ENCODE assay signal across 8 cellular contexts in the genomic region with DNA sequence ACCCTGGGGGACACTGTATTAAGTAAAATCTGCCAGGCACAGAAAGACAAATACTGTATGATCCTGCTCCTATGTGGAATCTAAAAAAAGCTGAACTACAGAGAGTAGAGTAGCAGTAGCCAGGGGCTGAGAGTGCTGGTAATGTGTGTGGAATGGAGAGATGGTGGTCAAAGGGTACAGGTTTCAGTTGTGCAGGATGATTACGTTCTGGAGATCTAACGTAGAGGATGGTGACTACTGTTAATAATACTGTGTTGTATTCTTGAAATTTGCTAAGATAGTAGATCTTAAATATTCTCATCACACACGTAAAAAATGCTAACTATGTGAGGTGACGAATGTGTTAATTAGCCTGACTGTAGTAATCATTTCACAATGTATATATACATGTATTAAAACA.
"Had no signal": no experiment of that assay in that cellular context is flagged by ENCODE, and none has a peak within 500 bp of the region (broad histone marks: within the 10 kb centered on the region; RNA-seq: fewer than 3 reads in every experiment).

No MANE protein-coding gene starts in this region.

- H3K27ac Mint-ChIP-seq: HFFc6 had no signal

- ATAC-seq: HCT116, HepG2, K562 had no signal

- DNase-seq: GM23248, GOT3, H7, HFFc6, KG1 had no signal

- FAIRE-seq: HepG2, K562 had no signal

- H3K4me3 Mint-ChIP-seq: HFFc6 had no signal

- H3K9me3 Mint-ChIP-seq: HFFc6 had no signal
